1 cellular context compared by ENCODE assay signal in the genomic region with DNA sequence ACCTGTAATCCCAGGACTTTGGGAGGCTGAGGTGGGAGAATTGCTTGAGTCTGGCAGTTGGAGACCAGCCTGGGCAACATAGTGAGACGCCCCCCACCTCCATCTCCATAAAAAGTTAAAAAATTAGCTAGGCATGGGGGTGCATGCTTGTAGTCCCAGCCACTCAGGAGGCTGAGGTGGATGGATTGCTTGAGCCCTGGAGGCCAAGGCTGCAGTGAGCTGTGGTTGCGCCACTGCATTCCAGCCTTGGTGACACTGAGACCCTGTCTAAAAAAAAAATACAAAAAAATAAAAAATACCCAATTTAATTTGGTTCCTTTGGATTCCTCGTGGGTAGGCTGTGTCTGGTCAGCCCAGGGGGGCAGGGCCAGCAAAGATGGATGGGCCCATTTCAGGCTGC.
A peak's percentile ranks its signal among the peaks of the same experiment; 100 is the strongest.
TF ChIP-seq lines count a peak whose summit lies in the region.

No MANE protein-coding gene starts in this region.

TF ChIP-seq in HepG2, 621 proteins besides CTCF, POLR2A, EP300 and RAD21:
- TF ChIP-seq ZNF232 (CRISPR knock-in tag; IDR thresholded peaks at IDR 0.05; ENCODE audit: borderline replicate concordance) = no peak
- TF ChIP-seq CEBPB (IDR thresholded peaks at IDR 0.05; ENCODE audit: borderline replicate concordance, low read depth, low read length) = 0 out of 2 replicates have a peak, but pooled peaks have one; percentile 4
- TF ChIP-seq TBL1XR1 (IDR thresholded peaks at IDR 0.05; ENCODE audit: borderline replicate concordance, low read length, partially characterized antibody) = no peak
- no peak for TF ChIP-seq ZNF30 (CRISPR knock-in tag; IDR thresholded peaks at IDR 0.05)
